ENCODE assay signal across 19 cellular contexts in the genomic region with DNA sequence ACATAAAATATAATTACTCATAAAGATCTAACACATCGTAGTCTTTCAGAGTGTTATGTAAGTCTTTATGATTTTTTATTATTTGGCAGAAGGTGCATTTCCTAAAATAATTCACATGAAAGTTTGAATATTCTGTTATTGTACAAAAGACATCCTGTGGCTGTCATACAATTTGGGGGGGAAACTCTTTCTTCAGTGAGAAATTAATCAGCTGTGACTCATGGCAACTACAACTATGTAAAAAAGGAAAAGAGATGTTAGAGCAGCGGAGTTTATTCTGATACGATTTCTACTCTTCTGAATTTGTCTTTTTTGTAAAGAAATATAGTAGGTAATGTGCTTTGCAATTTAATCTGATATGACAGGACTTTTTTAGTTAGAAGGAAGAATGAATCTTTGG. TPM values are rescaled to one million over a fixed set of nuclear protein-coding genes. Genes with fewer than 3 reads are reported as not detected.
DNase-seq lines count a peak whose midpoint lies in the region; ATAC-seq lines count a peak whose summit lies in the region.
"Had no signal": no experiment of that assay in that cellular context is flagged by ENCODE, and none has a peak within 500 bp of the region (broad histone marks: within the 10 kb centered on the region; RNA-seq: fewer than 3 reads in every experiment).

No MANE protein-coding gene starts in this region.

- ATAC-seq in GM18867 (IDR thresholded peaks at IDR 0.05; ENCODE audit: unreplicated experiment) (peak; percentile 36), GM21723 (IDR thresholded peaks at IDR 0.05; ENCODE audit: unreplicated experiment) (peak; percentile 40), HG03432 (IDR thresholded peaks at IDR 0.05; ENCODE audit: unreplicated experiment) (peak; percentile 39), naive B cell (ENCODE audit: low read depth in 2 of 2) (peak; percentile 17 to 22)
- ATAC-seq: right cardiac atrium had no signal

- H3K27me3 Mint-ChIP-seq in naive B cell, result no peaks in the 10 kb centered on the region

- DNase-seq in naive B cell, result peak; percentile 45
- DNase-seq in NCI-H2227 treated with DMSO at 0.1 percent for 48 hours (lab: John Stamatoyannopoulos, UW), result no peak
- DNase-seq in superior temporal gyrus (ENCODE audit: extremely low spot score), result no peak
- no peak for DNase-seq in effector CD8-positive, alpha-beta T cell (lab: John Stamatoyannopoulos, UW)
- DNase-seq in pons (ENCODE audit: low spot score), result no peak
- DNase-seq: activated CD4-positive, alpha-beta T cell treated with anti-CD3 and anti-CD28 coated beads, Interleukin-2, amount 50 U/mL, for 4 hours; activated T-cell treated with anti-CD3 and anti-CD28 coated beads, Interleukin-2, amount 50 U/mL, for 48 hours; BE2C; effector memory CD8-positive, alpha-beta T cell; Karpas-422; midbrain; NCI-H1417; NCI-H345; right cardiac atrium; SJCRH30; tibial artery had no signal

- peaks cover 0 to 3% (median 0%) of the 10 kb centered on the region in 7 donors for H3K9me3 Mint-ChIP-seq in naive B cell
- H3K9me3 Mint-ChIP-seq: effector memory CD8-positive, alpha-beta T cell had no signal

- H3K36me3 Mint-ChIP-seq in naive B cell, result peaks cover 21 to 40% of the 10 kb centered on the region in 2 donors

- H3K4me3 Mint-ChIP-seq in naive B cell, result peak overlapping the region; percentile 72 to 91 (median 80)
- H3K4me3 Mint-ChIP-seq: effector memory CD8-positive, alpha-beta T cell had no signal

- H3K4me1 Mint-ChIP-seq in naive B cell, result peaks cover 48 to 85% (median 63%) of the 10 kb centered on the region in 3 donors

- peak overlapping the region; percentile 98 to 99 (median 99) for H3K27ac Mint-ChIP-seq in naive B cell
- H3K27ac Mint-ChIP-seq: effector memory CD8-positive, alpha-beta T cell had no signal

RNA-seq across cellular contexts. Expression of gene COL19A1, which starts 14.2 kb away (rescaled TPM):
- 10 to 100 TPM; 14.1 to 47.3 (median 31.9) TPM for polyA plus RNA-seq in naive B cell (ENCODE audit: low read depth in 6 of 6)
